Comparison of ENCODE assay signal across 8 cellular contexts in the genomic region with DNA sequence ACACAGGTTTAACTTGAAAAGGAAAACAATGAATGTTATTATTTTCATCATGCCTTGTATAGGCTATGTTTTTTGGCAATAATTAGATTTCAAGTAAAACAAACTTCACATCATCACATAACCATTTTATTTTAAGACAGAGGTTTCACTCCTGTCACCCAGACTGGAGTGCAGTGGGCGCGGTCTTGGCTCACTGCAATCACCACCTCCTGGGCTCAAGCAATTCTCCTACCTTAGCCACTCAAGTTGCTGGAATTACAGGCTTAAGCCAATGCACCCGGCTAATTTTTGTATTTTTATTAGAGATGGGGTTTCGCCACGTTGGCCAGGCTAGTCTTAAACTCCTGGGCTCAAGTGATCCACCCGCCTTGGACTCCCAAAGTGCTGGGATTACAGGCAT.
"Had no signal": no experiment of that assay in that cellular context is flagged by ENCODE, and none has a peak within 500 bp of the region (broad histone marks: within the 10 kb centered on the region; RNA-seq: fewer than 3 reads in every experiment).

No MANE protein-coding gene starts in this region.

- ATAC-seq: HCT116, HepG2 had no signal

- H3K4me3 ChIP-seq: GM23248 had no signal

- H3K9ac ChIP-seq: GM23248 had no signal

- H2AFZ ChIP-seq: GM23248 had no signal

- DNase-seq: GM23248, GOT3, H9, HFFc6, KBM-7 had no signal

- H3K27ac ChIP-seq: GM23248, HL-60 had no signal
